Comparison of ENCODE assay signal across 12 cellular contexts in the genomic region with DNA sequence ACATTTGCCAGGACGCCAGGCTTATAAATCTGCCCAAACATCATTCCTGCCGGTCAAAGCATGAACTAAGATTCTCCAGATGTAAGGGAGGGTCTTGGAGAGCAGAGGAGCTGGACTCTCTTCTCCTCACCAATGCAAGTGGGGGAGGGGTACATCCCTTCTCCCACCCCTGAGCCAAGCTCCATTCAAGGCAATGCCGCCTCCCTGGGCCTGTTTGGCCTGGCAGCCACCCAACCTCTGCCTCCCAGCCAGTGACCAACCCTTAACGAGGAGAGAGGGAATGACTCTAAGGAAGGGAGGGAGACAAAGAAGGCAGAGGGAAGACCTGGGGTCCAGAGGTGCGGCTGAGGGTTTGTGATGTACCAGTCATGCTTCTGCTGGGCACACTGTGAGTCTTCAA. TPM values are rescaled to one million over a fixed set of nuclear protein-coding genes. Genes with fewer than 3 reads are reported as not detected.
A peak's percentile ranks its signal among the peaks of the same experiment; 100 is the strongest.
DNase-seq lines count a peak whose midpoint lies in the region; ATAC-seq and TF ChIP-seq lines count a peak whose summit lies in the region.
"Had no signal": no experiment of that assay in that cellular context is flagged by ENCODE, and none has a peak within 500 bp of the region (broad histone marks: within the 10 kb centered on the region; RNA-seq: fewer than 3 reads in every experiment).

No MANE protein-coding gene starts in this region.

- H3K4me1 ChIP-seq in ascending aorta = peaks cover 5 to 24% of the 10 kb centered on the region in 2 donors
- peaks cover 20% of the 10 kb centered on the region for H3K4me1 ChIP-seq in right cardiac atrium (ENCODE audit: control insufficient read depth, insufficient read depth, low read length)
- no peaks in the 10 kb centered on the region for H3K4me1 ChIP-seq in prostate gland (replicated peaks)

- DNase-seq in Daoy (ENCODE audit: low read depth) (peak; percentile 70), ascending aorta (ENCODE audit: low spot score in 2 of 2) (peak; percentile 31 to 87), right cardiac atrium (peak; percentile 77 to 88 (median 86)), prostate gland (ENCODE audit: low spot score) (peak; percentile 33), endothelial cell (ENCODE audit: low spot score) (no peak), NCI-H510A (lab: John Stamatoyannopoulos, UW) (no peak), mesenteric fat pad (ENCODE audit: low spot score) (no peak), SKM-1 treated with dmso at 0.1 percent for 144 hours (lab: John Stamatoyannopoulos, UW; ENCODE audit: unreplicated experiment) (no peak)
- DNase-seq: COR-L47, NCI-H187 had no signal

- H3K27ac Mint-ChIP-seq in endothelial cell (ENCODE audit: unreplicated experiment) = no peak overlapping the region

- H3K27me3 ChIP-seq in ascending aorta (no peaks in the 10 kb centered on the region), right cardiac atrium (ENCODE audit: control insufficient read depth, insufficient read depth) (no peaks in the 10 kb centered on the region), prostate gland (replicated peaks; ENCODE audit: insufficient read depth) (no peaks in the 10 kb centered on the region)
- H3K27me3 ChIP-seq: body of pancreas had no signal

- H3K27ac ChIP-seq in ascending aorta = peak overlapping the region; percentile 75 to 91
- H3K27ac ChIP-seq in right cardiac atrium (ENCODE audit: low read length) = peak overlapping the region; percentile 63
- peak overlapping the region; percentile 46 to 56 for H3K27ac ChIP-seq in prostate gland
- H3K27ac ChIP-seq: body of pancreas, SK-N-MC had no signal

- no peaks in the 10 kb centered on the region for H3K9me3 Mint-ChIP-seq in endothelial cell (ENCODE audit: unreplicated experiment)

- TF ChIP-seq POLR2A in prostate gland (IDR thresholded peaks at IDR 0.05) = no peak

- H3K4me1 Mint-ChIP-seq in endothelial cell (ENCODE audit: unreplicated experiment) = peaks cover 27% of the 10 kb centered on the region

- H3K36me3 Mint-ChIP-seq in endothelial cell (ENCODE audit: low read depth, unreplicated experiment) = no peaks in the 10 kb centered on the region

- peak; percentile 74 to 80 for ATAC-seq in right cardiac atrium
- ATAC-seq: body of pancreas had no signal

- intact Hi-C loops in ascending aorta (cut with DNase I) (no loop called here), right cardiac atrium (cut with DNase I) (no loop called here), prostate gland (cut with DNase I) (no loop called here)

- no peaks in the 10 kb centered on the region for H3K36me3 ChIP-seq in ascending aorta
- no peaks in the 10 kb centered on the region for H3K36me3 ChIP-seq in prostate gland

- H3K9me3 ChIP-seq in ascending aorta = no peaks in the 10 kb centered on the region
- H3K9me3 ChIP-seq in right cardiac atrium (ENCODE audit: control insufficient read depth, low read length) = no peaks in the 10 kb centered on the region
- no peaks in the 10 kb centered on the region for H3K9me3 ChIP-seq in prostate gland
- H3K9me3 ChIP-seq: body of pancreas had no signal

- H3K27me3 Mint-ChIP-seq in endothelial cell (ENCODE audit: unreplicated experiment) = peaks cover 13% of the 10 kb centered on the region

- 49% methylated on average over 5 of the region's 5 CpGs for WGBS in right cardiac atrium
- WGBS in prostate gland = 27% methylated on average over 5 of the region's 5 CpGs

- H3K4me3 ChIP-seq in ascending aorta = peak overlapping the region; percentile 35 to 54
- no peak overlapping the region for H3K4me3 ChIP-seq in right cardiac atrium (ENCODE audit: low read length)
- no peak overlapping the region for H3K4me3 ChIP-seq in prostate gland
- H3K4me3 ChIP-seq: body of pancreas, SK-N-MC had no signal

- TF ChIP-seq CTCF in ascending aorta (IDR thresholded peaks at IDR 0.05) (no peak), prostate gland (IDR thresholded peaks at IDR 0.05) (no peak), endothelial cell (IDR thresholded peaks at IDR 0.05; ENCODE audit: unreplicated experiment) (no peak)

- no peak overlapping the region for H3K4me3 Mint-ChIP-seq in endothelial cell (ENCODE audit: unreplicated experiment)

RNA-seq across cellular contexts. Expression of a gene that starts 13.8 kb away (rescaled TPM):
- total RNA-seq in Daoy (2014; rRNA removed; shearing (Covaris generic)) = not detected in 2 replicates
- not detected for total RNA-seq in ascending aorta
- total RNA-seq in right cardiac atrium = not detected
- polyA plus RNA-seq in right cardiac atrium = 0.14 TPM
- 10 to 100 TPM in 1 of 2 donors, not detected in 1; 15.8 TPM for total RNA-seq in prostate gland
- 0.90 TPM for total RNA-seq in endothelial cell (ENCODE audit: unreplicated experiment)
- not detected for total RNA-seq in mesenteric fat pad
- total RNA-seq: body of pancreas had no signal

RNA-seq across cellular contexts. Expression of a gene that starts 20.9 kb away (rescaled TPM):
- total RNA-seq in Daoy (2014; rRNA removed; shearing (Covaris generic)) = 0.40 TPM in 1 of 2 replicates, not detected in the other
- total RNA-seq in ascending aorta = 44.6 TPM
- total RNA-seq in right cardiac atrium = 1 to 10 TPM; 4.6 to 5.8 (median 5.4) TPM
- 9.2 TPM for polyA plus RNA-seq in right cardiac atrium
- total RNA-seq in prostate gland = 100 to 1,000 TPM in 1 of 2 donors, 10 to 100 TPM in 1; 12.8 to 146 TPM
- total RNA-seq in endothelial cell (ENCODE audit: unreplicated experiment) = 10.6 TPM
- 51.7 TPM for total RNA-seq in mesenteric fat pad

RNA-seq across cellular contexts. Expression of a gene that starts 21.5 kb away (rescaled TPM):
- not detected in 2 replicates for total RNA-seq in Daoy (2014; rRNA removed; shearing (Covaris generic))
- total RNA-seq in ascending aorta (not detected), right cardiac atrium (under 1 TPM in 2 of 4 donors, not detected in 2; 0.09 to 0.19 TPM), prostate gland (not detected), endothelial cell (ENCODE audit: unreplicated experiment) (0.10 TPM), mesenteric fat pad (1.2 TPM)
- 0.14 TPM for polyA plus RNA-seq in right cardiac atrium
- total RNA-seq: body of pancreas had no signal

RNA-seq across cellular contexts. Expression of a gene that starts 34.8 kb away (rescaled TPM):
- 12.1 and 15.9 TPM in 2 replicates for total RNA-seq in Daoy (2014; rRNA removed; shearing (Covaris generic))
- total RNA-seq in ascending aorta (49.6 TPM), right cardiac atrium (100 to 1,000 TPM in 3 of 4 donors, 10 to 100 TPM in 1; 96.5 to 125 (median 106) TPM), prostate gland (10 to 100 TPM; 57.2 to 86.1 TPM), endothelial cell (ENCODE audit: unreplicated experiment) (188 TPM), mesenteric fat pad (146 TPM)
- 86.3 TPM for polyA plus RNA-seq in right cardiac atrium

RNA-seq across cellular contexts. Expression of a gene that starts 43.1 kb away (rescaled TPM):
- 0.39 and 3.5 TPM in 2 replicates for total RNA-seq in Daoy (2014; rRNA removed; shearing (Covaris generic))
- total RNA-seq in ascending aorta (9.9 TPM), right cardiac atrium (10 to 100 TPM; 19.0 to 47.4 (median 34.4) TPM), prostate gland (1 to 10 TPM; 5.4 to 7.2 TPM), endothelial cell (ENCODE audit: unreplicated experiment) (1.7 TPM), mesenteric fat pad (24.3 TPM)
- polyA plus RNA-seq in right cardiac atrium = 37.2 TPM

Comparison
In these comparisons a context has a peak if more than half of its experiments do, and no peak if none do; other contexts are left out.
1. DNase-seq: peak in Daoy (single experiment), ascending aorta (2 of 2), right cardiac atrium (3 of 3) and prostate gland (single experiment); none in endothelial cell (single experiment), NCI-H510A (single experiment), mesenteric fat pad (single experiment) and SKM-1 treated with dmso at 0.1 percent for 144 hours (single experiment).
2. H3K4me3 ChIP-seq: peak in ascending aorta (2 of 2); none in right cardiac atrium (single experiment) and prostate gland (0 of 2).
3. Peak in every context shown above with its lines, with median percentiles within 50 percentile points of each other: H3K27ac ChIP-seq.